In genomic region chrX:24362089-24362745, GRCh38 we compare ENCODE assay signal across 2 cellular contexts.
DNase-seq lines count a peak whose midpoint lies in the region; FAIRE-seq lines count a peak whose summit lies in the region.
"Not testable (repeated sequence)": the region's sequence is repeated elsewhere in the genome, so short reads cannot be mapped to it uniquely, and the experiment has no call there.

No MANE protein-coding gene starts in this region.

- DNase-seq in GM19239 (ENCODE audit: insufficient read length, low spot score); HTR-8/SVneo (ENCODE audit: insufficient read length, low spot score): not testable (repeated sequence)

- FAIRE-seq in GM19239 (lab: Jason Lieb, UNC) (peak; percentile 40), HTR-8/SVneo (lab: Jason Lieb, UNC) (peak; percentile 84)
